In the genomic region with DNA sequence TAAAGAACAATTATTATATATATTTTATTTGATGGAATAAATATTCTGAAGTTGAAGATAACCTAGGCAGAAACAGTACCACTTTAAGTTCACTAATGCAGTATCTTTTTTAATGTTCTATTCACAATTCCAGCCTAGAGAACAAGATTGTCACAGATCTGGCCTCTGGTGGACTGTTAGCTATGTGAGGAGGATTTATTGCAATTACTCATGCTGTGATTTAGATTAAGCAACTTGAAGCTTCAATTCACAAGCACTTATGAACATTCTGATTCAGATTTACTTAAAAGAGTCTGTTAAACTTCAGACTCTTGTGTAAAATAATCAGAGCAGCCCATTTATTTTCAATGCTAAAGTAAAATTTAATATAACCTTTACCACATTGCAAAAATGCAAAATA, we compare ENCODE assay signal across 25 cellular contexts.
DNase-seq lines count a peak whose midpoint lies in the region; ATAC-seq and TF ChIP-seq lines count a peak whose summit lies in the region.
"Had no signal": no experiment of that assay in that cellular context is flagged by ENCODE, and none has a peak within 500 bp of the region (broad histone marks: within the 10 kb centered on the region; RNA-seq: fewer than 3 reads in every experiment).

No MANE protein-coding gene starts in this region.

- H3K4me1 ChIP-seq in mesenchymal stem cell (ENCODE audit: control insufficient read depth, insufficient read depth, low read depth, low read length) = no peaks in the 10 kb centered on the region
- H3K4me1 ChIP-seq: ascending aorta, left ventricle myocardium inferior, vagina had no signal

- in situ Hi-C loops in astrocyte of the spinal cord (cut with HindIII; ENCODE audit: low sequenced_read_pairs) (no loop called here), brain microvascular endothelial cell (cut with HindIII; ENCODE audit: low pct_ligation_motif_present, low sequenced_read_pairs) (no loop called here)

- no peak overlapping the region for H3K27ac ChIP-seq in mesenchymal stem cell (ENCODE audit: low read length, poor library complexity, severe bottlenecking)
- H3K27ac ChIP-seq in brain microvascular endothelial cell = no peak overlapping the region
- H3K27ac ChIP-seq: ascending aorta, KMS-11, left ventricle myocardium inferior, vagina had no signal

- H3K23ac ChIP-seq in mesenchymal stem cell (ENCODE audit: low read length in 2 of 2) = no peak overlapping the region

- no peak overlapping the region for H3K27ac Mint-ChIP-seq in natural killer cell treated with Interleukin-12 subunit alpha and Interleukin-12 subunit beta and Interleukin-15 and Interleukin-18, amount 100 ng/mL, for 72 hours
- H3K27ac Mint-ChIP-seq: activated T-cell treated with anti-CD3 and anti-CD28 coated beads, Interleukin-2, amount 50 U/mL, for 24 hours; CD4-positive, alpha-beta memory T cell; effector memory CD8-positive, alpha-beta T cell had no signal

- H3K4me3 ChIP-seq in astrocyte of the spinal cord (ENCODE audit: low read depth, low read length) (no peak overlapping the region), mesenchymal stem cell (ENCODE audit: insufficient read depth in 1 of 2, low read depth in 1 of 2, low read length in 2 of 2) (no peak overlapping the region), MG63 (no peak overlapping the region), brain microvascular endothelial cell (ENCODE audit: low read depth, low read length) (no peak overlapping the region)
- H3K4me3 ChIP-seq: ascending aorta, left ventricle myocardium inferior, vagina had no signal

- H4K91ac ChIP-seq in mesenchymal stem cell (ENCODE audit: low read length) = no peak overlapping the region

- H3K9me3 ChIP-seq in mesenchymal stem cell (ENCODE audit: control insufficient read depth, low read length) = no peaks in the 10 kb centered on the region
- no peaks in the 10 kb centered on the region for H3K9me3 ChIP-seq in MG63
- H3K9me3 ChIP-seq: ascending aorta, left ventricle myocardium inferior, vagina had no signal

- no peaks in the 10 kb centered on the region for H3K79me1 ChIP-seq in mesenchymal stem cell (replicated peaks; ENCODE audit: low read length, poor library complexity, severe bottlenecking)

- H3K4me1 Mint-ChIP-seq in natural killer cell treated with Interleukin-12 subunit alpha and Interleukin-12 subunit beta and Interleukin-15 and Interleukin-18, amount 100 ng/mL, for 72 hours (ENCODE audit: low read depth in 2 of 2) = no peaks in the 10 kb centered on the region
- H3K4me1 Mint-ChIP-seq: CD4-positive, alpha-beta memory T cell had no signal

- no peak overlapping the region for H3K4me3 Mint-ChIP-seq in natural killer cell treated with Interleukin-12 subunit alpha and Interleukin-12 subunit beta and Interleukin-15 and Interleukin-18, amount 100 ng/mL, for 72 hours
- H3K4me3 Mint-ChIP-seq: activated T-cell treated with anti-CD3 and anti-CD28 coated beads, Interleukin-2, amount 50 U/mL, for 24 hours; CD4-positive, alpha-beta memory T cell; effector memory CD8-positive, alpha-beta T cell had no signal

- no peak overlapping the region for H2AK5ac ChIP-seq in mesenchymal stem cell (ENCODE audit: low read length, severe bottlenecking)

- no peak overlapping the region for H2BK15ac ChIP-seq in mesenchymal stem cell (ENCODE audit: low read depth, poor library complexity, severe bottlenecking)

- no peak overlapping the region for H2BK5ac ChIP-seq in mesenchymal stem cell (ENCODE audit: low read depth, low read length, poor library complexity, severe bottlenecking)

- H3K36me3 ChIP-seq in mesenchymal stem cell (ENCODE audit: control insufficient read depth in 1 of 2, insufficient read depth in 2 of 2, low read depth in 1 of 2, low read length in 2 of 2) = no peaks in the 10 kb centered on the region
- no peaks in the 10 kb centered on the region for H3K36me3 ChIP-seq in MG63
- no peaks in the 10 kb centered on the region for H3K36me3 ChIP-seq in brain microvascular endothelial cell (replicated peaks)
- H3K36me3 ChIP-seq: ascending aorta, left ventricle myocardium inferior, vagina had no signal

- H2BK120ac ChIP-seq in mesenchymal stem cell (ENCODE audit: low read depth, low read length) = no peak overlapping the region

- no peaks in the 10 kb centered on the region for H3K27me3 Mint-ChIP-seq in natural killer cell treated with Interleukin-12 subunit alpha and Interleukin-12 subunit beta and Interleukin-15 and Interleukin-18, amount 100 ng/mL, for 72 hours
- H3K27me3 Mint-ChIP-seq: activated T-cell treated with anti-CD3 and anti-CD28 coated beads, Interleukin-2, amount 50 U/mL, for 24 hours; CD4-positive, alpha-beta memory T cell; effector memory CD8-positive, alpha-beta T cell had no signal

- H2AFZ ChIP-seq in mesenchymal stem cell (ENCODE audit: low read depth, low read length) = no peak overlapping the region

- peaks cover 11% of the 10 kb centered on the region for H3K9me3 Mint-ChIP-seq in natural killer cell treated with Interleukin-12 subunit alpha and Interleukin-12 subunit beta and Interleukin-15 and Interleukin-18, amount 100 ng/mL, for 72 hours
- H3K9me3 Mint-ChIP-seq: activated T-cell treated with anti-CD3 and anti-CD28 coated beads, Interleukin-2, amount 50 U/mL, for 24 hours had no signal

- H3K27me3 ChIP-seq in mesenchymal stem cell (ENCODE audit: control insufficient read depth in 1 of 2, insufficient read depth in 1 of 2, low read length in 2 of 2) (no peaks in the 10 kb centered on the region), MG63 (no peaks in the 10 kb centered on the region), brain microvascular endothelial cell (replicated peaks) (no peaks in the 10 kb centered on the region)
- H3K27me3 ChIP-seq: ascending aorta, vagina had no signal

- no peak overlapping the region for H3K9ac ChIP-seq in mesenchymal stem cell (ENCODE audit: low read length)
- H3K9ac ChIP-seq: KMS-11 had no signal

- no peak for ATAC-seq in natural killer cell treated with Interleukin-12 subunit alpha and Interleukin-12 subunit beta and Interleukin-15 and Interleukin-18, amount 100 ng/mL, for 72 hours
- ATAC-seq in GM21360 (IDR thresholded peaks at IDR 0.05; ENCODE audit: unreplicated experiment) = no peak
- ATAC-seq: effector memory CD8-positive, alpha-beta T cell had no signal

- no peak overlapping the region for H3K4me2 ChIP-seq in mesenchymal stem cell (ENCODE audit: low read length, poor library complexity, severe bottlenecking)
- H3K4me2 ChIP-seq: KMS-11 had no signal

- H4K8ac ChIP-seq in mesenchymal stem cell (ENCODE audit: low read length) = no peak overlapping the region

- DNase-seq in AG08396 (ENCODE audit: low spot score) (peak; percentile 3), HCEC 1CT (peak; percentile 65), astrocyte of the spinal cord (ENCODE audit: low read depth, low spot score) (peak; percentile 8), mesenchymal stem cell (peak; percentile 53), MG63 (no peak), brain microvascular endothelial cell (no peak)
- no peak for DNase-seq in natural killer cell treated with Interleukin-12 subunit alpha and Interleukin-12 subunit beta and Interleukin-15 and Interleukin-18, amount 100 ng/mL, for 72 hours (ENCODE audit: low spot score)
- DNase-seq: activated CD4-positive, CD25-positive, alpha-beta regulatory T cell treated with anti-CD3 and anti-CD28 coated beads, Interleukin-2, amount 50 U/mL, for 72 hours; activated naive CD4-positive, alpha-beta T cell; activated T-cell treated with anti-CD3 and anti-CD28 coated beads, Interleukin-2, amount 50 U/mL, for 24 hours; CD4-positive, alpha-beta memory T cell; DMS53; effector memory CD8-positive, alpha-beta T cell; H7; left ventricle myocardium inferior; NCI-H1048; NCI-H1930; NCI-H510A treated with DMSO at 0.1 percent for 48 hours; SHP77; stimulated activated CD4-positive, alpha-beta T cell treated with anti-CD3 and anti-CD28 coated beads, Interleukin-12 subunit alpha, Interleukin-12 subunit beta, amount 100 ng/mL, for 4 hours; substantia nigra had no signal

- no peak overlapping the region for H3K18ac ChIP-seq in mesenchymal stem cell (ENCODE audit: low read depth in 1 of 2, low read length in 2 of 2)

- no peak overlapping the region for H3K14ac ChIP-seq in mesenchymal stem cell (ENCODE audit: low read length in 2 of 2)

- no peak overlapping the region for H3K4ac ChIP-seq in mesenchymal stem cell (ENCODE audit: low read depth in 1 of 2, low read length in 2 of 2)

- H2BK12ac ChIP-seq in mesenchymal stem cell (ENCODE audit: low read length in 2 of 2) = no peak overlapping the region

- TF ChIP-seq CTCF in astrocyte of the spinal cord (IDR thresholded peaks at IDR 0.05; ENCODE audit: low read depth, low read length) = no peak
- TF ChIP-seq CTCF in brain microvascular endothelial cell (IDR thresholded peaks at IDR 0.05; ENCODE audit: low read depth, low read length, missing control alignments) = no peak

- H3K36me3 Mint-ChIP-seq in natural killer cell treated with Interleukin-12 subunit alpha and Interleukin-12 subunit beta and Interleukin-15 and Interleukin-18, amount 100 ng/mL, for 72 hours = no peaks in the 10 kb centered on the region
- H3K36me3 Mint-ChIP-seq: CD4-positive, alpha-beta memory T cell had no signal

Comparison
In these comparisons a context has a peak if more than half of its experiments do, and no peak if none do; other contexts are left out.
1. DNase-seq: peak in AG08396 (single experiment), HCEC 1CT (single experiment), astrocyte of the spinal cord (single experiment) and mesenchymal stem cell (single experiment); none in natural killer cell treated with Interleukin-12 subunit alpha and Interleukin-12 subunit beta and Interleukin-15 and Interleukin-18, amount 100 ng/mL, for 72 hours (single experiment), MG63 (single experiment) and brain microvascular endothelial cell (single experiment).